ENCODE assay signal across 8 cellular contexts in genomic region chr11:76919887-76920746, GRCh38. TPM values are rescaled to one million over a fixed set of nuclear protein-coding genes. Genes with fewer than 3 reads are reported as not detected.
DNase-seq lines count a peak whose midpoint lies in the region; ATAC-seq, FAIRE-seq and TF ChIP-seq lines count a peak whose summit lies in the region.

No MANE protein-coding gene starts in this region.

- H3K36me3 ChIP-seq in keratinocyte (ENCODE audit: control insufficient read depth in 2 of 2, extremely low read depth in 1 of 2, insufficient read depth in 2 of 2, low read length in 2 of 2), result no peaks in the 10 kb centered on the region

- no peaks in the 10 kb centered on the region for H3K9me3 ChIP-seq in keratinocyte (ENCODE audit: control insufficient read depth, low read depth, low read length)

- no peak overlapping the region for H3K9ac ChIP-seq in keratinocyte (ENCODE audit: control insufficient read depth, extremely low read depth, insufficient read depth, low read length)

- H3K9me1 ChIP-seq in keratinocyte (ENCODE audit: control insufficient read depth, extremely low read depth, insufficient read depth, low read length), result no peaks in the 10 kb centered on the region

- dilution Hi-C loops in keratinocyte (cut with MboI; ENCODE audit: extremely low pct_ligation_motif_present, low sequenced_read_pairs), result no loop called here

- peaks cover 2% of the 10 kb centered on the region for H3K4me1 ChIP-seq in keratinocyte (ENCODE audit: control insufficient read depth, extremely low read depth, insufficient read depth, low read length)

- H3K79me2 ChIP-seq in keratinocyte (ENCODE audit: control insufficient read depth, insufficient read depth, low read length), result peaks cover 19% of the 10 kb centered on the region

- DNase-seq in GM03348 (ENCODE audit: low spot score) (peak; percentile 85), NCI-H345 treated with DMSO at 0.1 percent for 48 hours (lab: John Stamatoyannopoulos, UW; ENCODE audit: unreplicated experiment) (peak; percentile 65), keratinocyte (ENCODE audit: low read depth, low spot score) (peak; percentile 59)
- peak; percentile 21 for DNase-seq in activated CD4-positive, CD25-positive, alpha-beta regulatory T cell treated with anti-CD3 and anti-CD28 coated beads, Interleukin-2, amount 50 U/mL, for 16 hours (ENCODE audit: low read depth, low spot score)
- DNase-seq in central memory CD4-positive, alpha-beta T cell, result peak; percentile 65
- DNase-seq in stimulated activated CD4-positive, alpha-beta T cell treated with anti-CD3 and anti-CD28 coated beads, Interleukin-15, amount 100 ng/mL, for 24 hours, result peak; percentile 65

- no peak overlapping the region for H3K4me2 ChIP-seq in keratinocyte (ENCODE audit: control insufficient read depth, extremely low read depth, insufficient read depth, low read depth, low read length)

- no peaks in the 10 kb centered on the region for H3K27me3 ChIP-seq in keratinocyte (ENCODE audit: control insufficient read depth, extremely low read depth, insufficient read depth, low read length)

- ATAC-seq in HG03135 (IDR thresholded peaks at IDR 0.05; ENCODE audit: unreplicated experiment), result peak; percentile 67
- ATAC-seq in HG02884 (IDR thresholded peaks at IDR 0.05; ENCODE audit: unreplicated experiment), result no peak

- peak; percentile 36 for FAIRE-seq in keratinocyte (lab: Jason Lieb, UNC)

- H3K4me3 ChIP-seq in keratinocyte (ENCODE audit: control insufficient read depth in 2 of 3, extremely low read depth in 1 of 3, insufficient read depth in 2 of 3, low read depth in 1 of 3, low read length in 3 of 3), result no peak overlapping the region

- H4K20me1 ChIP-seq in keratinocyte (ENCODE audit: control insufficient read depth, extremely low read depth, insufficient read depth, low read length), result no peaks in the 10 kb centered on the region

- peak; percentile 51 to 89 (median 83) for TF ChIP-seq CTCF in keratinocyte (optimal IDR thresholded peaks at IDR 0.05 in 1 of 3, IDR thresholded peaks at IDR 0.05 in 1 of 3, conservative IDR thresholded peaks at IDR 0.05 in 1 of 3; ENCODE audit: extremely low read depth in 1 of 3, insufficient read depth in 2 of 3, low read length in 3 of 3)

- H2AFZ ChIP-seq in keratinocyte (ENCODE audit: control insufficient read depth, low read length), result no peak overlapping the region

- no peak overlapping the region for H3K27ac ChIP-seq in keratinocyte (ENCODE audit: control insufficient read depth, insufficient read depth, low read length)

RNA-seq across cellular contexts. Expression of gene ACER3, which starts 59.4 kb away (rescaled TPM):
- 25.5 to 55.0 TPM (median 36.1 TPM) in 3 replicates for polyA plus RNA-seq in keratinocyte
- polyA plus RNA-seq in keratinocyte (2011; ENCODE audit: low read depth), result 5.1 TPM
- polyA plus RNA-seq in keratinocyte (2011; cell fraction: cytosol; rRNA removed), result 13.6 and 35.6 TPM in 2 replicates
- polyA plus RNA-seq in keratinocyte (2011; cell fraction: nucleus; rRNA removed), result 27.4 and 29.5 TPM in 2 replicates
- 5.3 and 31.7 TPM in 2 replicates for polyA plus RNA-seq in keratinocyte (2012; ENCODE audit: low replicate concordance)
- 15.0 to 47.3 TPM (median 33.2 TPM) in 3 replicates for polyA minus RNA-seq in keratinocyte
- polyA minus RNA-seq in keratinocyte (2011; cell fraction: cytosol; rRNA and poly(A)+ RNA removed), result 20.7 TPM
- 26.4 and 50.2 TPM in 2 replicates for polyA minus RNA-seq in keratinocyte (2011; cell fraction: nucleus; rRNA and poly(A)+ RNA removed)

Comparison
In these comparisons a context has a peak if more than half of its experiments do, and no peak if none do; other contexts are left out.
1. DNase-seq: peak in every context shown above with its lines; median percentile 85 in GM03348; 65 in NCI-H345 treated with DMSO at 0.1 percent for 48 hours; 65 in central memory CD4-positive, alpha-beta T cell; 65 in stimulated activated CD4-positive, alpha-beta T cell treated with anti-CD3 and anti-CD28 coated beads, Interleukin-15, amount 100 ng/mL, for 24 hours; 59 in keratinocyte; 21 in activated CD4-positive, CD25-positive, alpha-beta regulatory T cell treated with anti-CD3 and anti-CD28 coated beads, Interleukin-2, amount 50 U/mL, for 16 hours.